1 cellular context compared by ENCODE assay signal in genomic region chr3:158330820-158331219, GRCh38.
TF ChIP-seq lines count a peak whose summit lies in the region.

No MANE protein-coding gene starts in this region.

TF ChIP-seq in IMR-90, 13 proteins besides CTCF, POLR2A, EP300 and RAD21 (continued from another document):
- no peak for TF ChIP-seq CHD1 (IDR thresholded peaks at IDR 0.05; ENCODE audit: low read depth, low read length)
- TF ChIP-seq, protein P1, sequence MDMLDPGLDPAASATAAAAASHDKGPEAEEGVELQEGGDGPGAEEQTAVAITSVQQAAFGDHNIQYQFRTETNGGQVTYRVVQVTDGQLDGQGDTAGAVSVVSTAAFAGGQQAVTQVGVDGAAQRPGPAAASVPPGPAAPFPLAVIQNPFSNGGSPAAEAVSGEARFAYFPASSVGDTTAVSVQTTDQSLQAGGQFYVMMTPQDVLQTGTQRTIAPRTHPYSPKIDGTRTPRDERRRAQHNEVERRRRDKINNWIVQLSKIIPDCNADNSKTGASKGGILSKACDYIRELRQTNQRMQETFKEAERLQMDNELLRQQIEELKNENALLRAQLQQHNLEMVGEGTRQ (IDR thresholded peaks at IDR 0.05; ENCODE audit: low read depth, low read length) = no peak
- TF ChIP-seq MXI1 (IDR thresholded peaks at IDR 0.05; ENCODE audit: borderline replicate concordance, low read depth, low read length) = no peak
- no peak for TF ChIP-seq MAZ (IDR thresholded peaks at IDR 0.05; ENCODE audit: borderline replicate concordance, low read depth, low read length)
- TF ChIP-seq FOS (IDR thresholded peaks at IDR 0.05; ENCODE audit: low read depth, low read length) = no peak
- TF ChIP-seq CEBPB (IDR thresholded peaks at IDR 0.05; ENCODE audit: low read depth, low read length) = no peak
